In the genomic region with DNA sequence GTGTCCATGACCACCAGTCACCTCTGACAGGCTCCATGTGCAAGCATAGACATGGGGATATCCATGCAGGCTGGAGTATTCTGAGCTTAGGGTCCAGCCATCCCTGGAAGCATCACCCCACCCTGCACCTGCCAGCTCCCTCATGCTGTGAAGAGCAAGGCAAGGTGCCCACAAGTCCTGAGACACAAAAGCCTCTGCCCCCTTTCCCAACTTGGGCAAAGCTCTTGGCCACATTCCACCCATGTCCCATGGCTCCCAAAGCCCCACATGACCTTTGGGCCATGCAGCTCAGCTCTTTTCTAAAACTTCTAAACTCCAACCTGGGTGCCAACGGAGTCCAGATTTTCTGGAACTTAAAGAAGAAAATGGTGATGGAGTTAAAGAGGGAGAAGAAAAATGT, we compare ENCODE assay signal across 31 cellular contexts.
DNase-seq lines count a peak whose midpoint lies in the region; ATAC-seq, FAIRE-seq and TF ChIP-seq lines count a peak whose summit lies in the region.
"Had no signal": no experiment of that assay in that cellular context is flagged by ENCODE, and none has a peak within 500 bp of the region (broad histone marks: within the 10 kb centered on the region; RNA-seq: fewer than 3 reads in every experiment).

No MANE protein-coding gene starts in this region.

- CTCF ChIA-PET in HepG2 (lab: Yijun Ruan, JAX; ENCODE audit: low intra/inter-chr PET ratio, low total read pairs), result no interaction called here

- no peak for ATAC-seq in HepG2
- ATAC-seq: A549; CD8-positive, alpha-beta T cell had no signal

- no peak overlapping the region for H3K23ac ChIP-seq in neuronal stem cell (ENCODE audit: low read depth, low read length, poor library complexity)

- no peak overlapping the region for H3K18ac ChIP-seq in neuronal stem cell (ENCODE audit: low read length)

- H3K9me3 ChIP-seq in HepG2 (ENCODE audit: low read length), result peaks cover 9% of the 10 kb centered on the region; the same call in 1 of the 2 replicates
- peaks cover 0 to 6% of the 10 kb centered on the region in 2 donors for H3K9me3 ChIP-seq in neuronal stem cell (replicated peaks in 1 of 2; ENCODE audit: control insufficient read depth in 2 of 2, insufficient read depth in 1 of 2, low read depth in 1 of 2, low read length in 2 of 2)
- H3K9me3 ChIP-seq in prostate gland, result no peaks in the 10 kb centered on the region
- H3K9me3 ChIP-seq: A549, BE2C, Caco-2 had no signal

- H3K14ac ChIP-seq in neuronal stem cell (ENCODE audit: low read length), result no peak overlapping the region

- H3K4me3 ChIP-seq in HepG2 (replicated peaks in 1 of 3; ENCODE audit: insufficient read depth in 1 of 3, low read depth in 2 of 3, low read length in 3 of 3) (no peak overlapping the region), neuronal stem cell (ENCODE audit: low read length in 2 of 2) (peak overlapping the region in 1 of 2 donors; percentile 5), prostate gland (no peak overlapping the region)
- H3K4me3 ChIP-seq: A549; BLaER1; BLaER1 treated with 17β-estradiol and CSF1 and Interleukin-3, amounts not matched to agents 10 nM and 100 nM had no signal

- no peak overlapping the region for H3K27ac ChIP-seq in HepG2 (ENCODE audit: extremely low read length, insufficient read depth, low read length)
- no peak overlapping the region for H3K27ac ChIP-seq in neuronal stem cell (replicated peaks; ENCODE audit: low read length)
- no peak overlapping the region for H3K27ac ChIP-seq in prostate gland
- H3K27ac ChIP-seq: 22Rv1; BLaER1; BLaER1 treated with 17β-estradiol and CSF1 and Interleukin-3, amounts not matched to agents 10 nM and 100 nM; C4-2B had no signal

- no peak overlapping the region for H2BK120ac ChIP-seq in neuronal stem cell (ENCODE audit: low read depth, low read length)

- H3K4ac ChIP-seq in neuronal stem cell (ENCODE audit: low read length), result no peak overlapping the region

- no peak for TF ChIP-seq RAD21 in HepG2 (CRISPR knock-in tag; IDR thresholded peaks at IDR 0.05)

- no peaks in the 10 kb centered on the region for H3K79me2 ChIP-seq in HepG2 (ENCODE audit: insufficient read depth, low read length)

- no peak for TF ChIP-seq EP300 in HepG2 (IDR thresholded peaks at IDR 0.05; ENCODE audit: low read depth in 2 of 2, low read length in 2 of 2)
- TF ChIP-seq EP300 in HepG2 (CRISPR knock-in tag; IDR thresholded peaks at IDR 0.05; ENCODE audit: borderline replicate concordance), result no peak

- H2BK15ac ChIP-seq in neuronal stem cell (ENCODE audit: low read length), result no peak overlapping the region

- H3K4me2 ChIP-seq in HepG2 (ENCODE audit: low read depth, low read length) (no peak overlapping the region), neuronal stem cell (ENCODE audit: insufficient read depth, low read length, poor library complexity, severe bottlenecking) (no peak overlapping the region)
- H3K4me2 ChIP-seq: A549, BLaER1 had no signal

- H3K27me3 ChIP-seq in HepG2 (ENCODE audit: control insufficient read depth in 1 of 2, insufficient read depth in 2 of 2, low read length in 2 of 2) (no peaks in the 10 kb centered on the region), neuronal stem cell (ENCODE audit: control insufficient read depth in 3 of 3, insufficient read depth in 3 of 3, low read depth in 1 of 3, low read length in 3 of 3) (no peaks in the 10 kb centered on the region), prostate gland (replicated peaks; ENCODE audit: insufficient read depth) (no peaks in the 10 kb centered on the region)
- H3K27me3 ChIP-seq: BE2C; BLaER1; BLaER1 treated with 17β-estradiol and CSF1 and Interleukin-3, amounts not matched to agents 10 nM and 100 nM had no signal

- no peak overlapping the region for H2BK5ac ChIP-seq in neuronal stem cell (ENCODE audit: low read length)

- TF ChIP-seq POLR2A in HepG2 (IDR thresholded peaks at IDR 0.05; ENCODE audit: insufficient read depth in 1 of 2, low read depth in 2 of 2, low read length in 2 of 2) (no peak), prostate gland (IDR thresholded peaks at IDR 0.05) (no peak)

- in situ Hi-C loops in HepG2 (cut with HindIII; ENCODE audit: extremely low pct_ligation_motif_present, low pct_unique_long_range_greater_than_20kb), result no loop called here

- TF ChIP-seq CTCF in HepG2 (CRISPR knock-in tag; IDR thresholded peaks at IDR 0.05) (no peak), prostate gland (IDR thresholded peaks at IDR 0.05) (no peak)

- H2BK12ac ChIP-seq in neuronal stem cell (ENCODE audit: low read length), result no peak overlapping the region

- intact Hi-C loops in HepG2 (cut with micrococcal nuclease; ENCODE audit: unreplicated experiment) (no loop called here), prostate gland (cut with DNase I) (no loop called here)

- no peak for DNase-seq in HepG2 (ENCODE audit: low spot score)
- no peak for DNase-seq in neuronal stem cell (ENCODE audit: low spot score)
- DNase-seq in NCI-H2107 (lab: John Stamatoyannopoulos, UW), result no peak
- no peak for DNase-seq in prostate gland (ENCODE audit: low spot score)
- DNase-seq: 8988T; ACHN; AML-193; BE2C; C1 segment of cervical spinal cord; Caco-2; Calu3; CD4-positive, alpha-beta memory T cell; CD4-positive, alpha-beta T cell; CD4-positive, CD25-positive, alpha-beta regulatory T cell; CD8-positive, alpha-beta memory T cell; CD8-positive, alpha-beta T cell; COR-L47; DMS 273 treated with DMSO at 0.1 percent for 48 hours; DMS153; DMS53; DMS79; DMS79 treated with DMSO at 0.1 percent for 48 hours; DND-41; EL had no signal

- 88% methylated on average over 1 of the region's 1 CpG for WGBS in HepG2 (ENCODE audit: low lambda C conversion rate)
- WGBS in neuronal stem cell (ENCODE audit: extremely low coverage in 2 of 2, insufficient read length in 2 of 2, insufficient replicate concordance in 1 of 2), 2 donors, result no CpG with 5 or more reads among the region's 1 CpG
- 95% methylated on average over 1 of the region's 1 CpG for WGBS in prostate gland

- H3K79me1 ChIP-seq in neuronal stem cell (ENCODE audit: low read depth, low read length), result no peaks in the 10 kb centered on the region

- H3K36me3 ChIP-seq in HepG2 (replicated peaks in 1 of 2; ENCODE audit: control insufficient read depth in 1 of 2, insufficient read depth in 2 of 2, low read length in 2 of 2), result no peaks in the 10 kb centered on the region
- H3K36me3 ChIP-seq in neuronal stem cell (replicated peaks in 1 of 2; ENCODE audit: control insufficient read depth in 2 of 2, insufficient read depth in 2 of 2, low read length in 2 of 2), result no peaks in the 10 kb centered on the region
- H3K36me3 ChIP-seq in prostate gland, result no peaks in the 10 kb centered on the region
- H3K36me3 ChIP-seq: BE2C; BLaER1; BLaER1 treated with 17β-estradiol and CSF1 and Interleukin-3, amounts not matched to agents 10 nM and 100 nM had no signal

- H4K20me1 ChIP-seq in HepG2 (ENCODE audit: insufficient read depth, low read length), result no peaks in the 10 kb centered on the region
- H4K20me1 ChIP-seq: BLaER1; BLaER1 treated with 17β-estradiol and CSF1 and Interleukin-3, amounts not matched to agents 10 nM and 100 nM had no signal

- H2AFZ ChIP-seq in HepG2 (ENCODE audit: low read length), result no peak overlapping the region
- H2AFZ ChIP-seq in neuronal stem cell (ENCODE audit: low read length), result no peak overlapping the region

- no peak overlapping the region for H4K8ac ChIP-seq in neuronal stem cell (ENCODE audit: low read depth, low read length)

- H3K9ac ChIP-seq in HepG2 (ENCODE audit: insufficient read depth, low read depth, low read length), result no peak overlapping the region
- no peak overlapping the region for H3K9ac ChIP-seq in neuronal stem cell (ENCODE audit: low read depth, low read length, poor library complexity)
- H3K9ac ChIP-seq: BLaER1; BLaER1 treated with 17β-estradiol and CSF1 and Interleukin-3, amounts not matched to agents 10 nM and 100 nM had no signal

- no peak for FAIRE-seq in HepG2 (lab: Jason Lieb, UNC)
- FAIRE-seq: A204.1, A549, D721Med had no signal

- peak overlapping the region; percentile 45 for H2AK5ac ChIP-seq in neuronal stem cell (ENCODE audit: low read depth, low read length)

- H4K91ac ChIP-seq in neuronal stem cell (ENCODE audit: low read depth, low read length, poor library complexity), result no peak overlapping the region

- H3K4me1 ChIP-seq in HepG2 (ENCODE audit: insufficient read depth, low read length), result peaks cover 81% of the 10 kb centered on the region
- H3K4me1 ChIP-seq in neuronal stem cell (ENCODE audit: control insufficient read depth in 2 of 2, insufficient read depth in 1 of 2, low read depth in 1 of 2, low read length in 2 of 2), result peaks cover 7 to 13% of the 10 kb centered on the region in 2 donors
- H3K4me1 ChIP-seq in prostate gland (replicated peaks), result no peaks in the 10 kb centered on the region
- H3K4me1 ChIP-seq: A549, BE2C, Caco-2 had no signal

- no TSS peak for BruUV-seq in HepG2 (replicated peaks; lab: Mats Ljungman, UMichigan)

- POLR2A ChIA-PET in HepG2 (lab: Yijun Ruan, JAX), result interaction anchor here (1.0 to 2.5 kb wide), 4 partner anchors 9 to 163 kb away, joined by 4 to 16 read pairs (median 8); no protein-coding TSS in a partner anchor

TF ChIP-seq in HepG2, 621 proteins besides CTCF, POLR2A, EP300 and RAD21 (continues in another document):
- TF ChIP-seq EHMT2 (IDR thresholded peaks at IDR 0.05; ENCODE audit: borderline replicate concordance, low read depth, low read length) (0 out of 2 replicates have a peak, but pooled peaks have one; percentile 60), ZFY (CRISPR knock-in tag; IDR thresholded peaks at IDR 0.05) (no peak), SCMH1 (CRISPR knock-in tag; IDR thresholded peaks at IDR 0.05; ENCODE audit: borderline replicate concordance) (no peak)
- TF ChIP-seq, protein P1, sequence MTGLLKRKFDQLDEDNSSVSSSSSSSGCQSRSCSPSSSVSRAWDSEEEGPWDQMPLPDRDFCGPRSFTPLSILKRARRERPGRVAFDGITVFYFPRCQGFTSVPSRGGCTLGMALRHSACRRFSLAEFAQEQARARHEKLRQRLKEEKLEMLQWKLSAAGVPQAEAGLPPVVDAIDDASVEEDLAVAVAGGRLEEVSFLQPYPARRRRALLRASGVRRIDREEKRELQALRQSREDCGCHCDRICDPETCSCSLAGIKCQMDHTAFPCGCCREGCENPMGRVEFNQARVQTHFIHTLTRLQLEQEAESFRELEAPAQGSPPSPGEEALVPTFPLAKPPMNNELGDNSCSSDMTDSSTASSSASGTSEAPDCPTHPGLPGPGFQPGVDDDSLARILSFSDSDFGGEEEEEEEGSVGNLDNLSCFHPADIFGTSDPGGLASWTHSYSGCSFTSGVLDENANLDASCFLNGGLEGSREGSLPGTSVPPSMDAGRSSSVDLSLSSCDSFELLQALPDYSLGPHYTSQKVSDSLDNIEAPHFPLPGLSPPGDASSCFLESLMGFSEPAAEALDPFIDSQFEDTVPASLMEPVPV (CRISPR knock-in tag; IDR thresholded peaks at IDR 0.05), result no peak
